1 cellular context compared by ENCODE assay signal in the genomic region with DNA sequence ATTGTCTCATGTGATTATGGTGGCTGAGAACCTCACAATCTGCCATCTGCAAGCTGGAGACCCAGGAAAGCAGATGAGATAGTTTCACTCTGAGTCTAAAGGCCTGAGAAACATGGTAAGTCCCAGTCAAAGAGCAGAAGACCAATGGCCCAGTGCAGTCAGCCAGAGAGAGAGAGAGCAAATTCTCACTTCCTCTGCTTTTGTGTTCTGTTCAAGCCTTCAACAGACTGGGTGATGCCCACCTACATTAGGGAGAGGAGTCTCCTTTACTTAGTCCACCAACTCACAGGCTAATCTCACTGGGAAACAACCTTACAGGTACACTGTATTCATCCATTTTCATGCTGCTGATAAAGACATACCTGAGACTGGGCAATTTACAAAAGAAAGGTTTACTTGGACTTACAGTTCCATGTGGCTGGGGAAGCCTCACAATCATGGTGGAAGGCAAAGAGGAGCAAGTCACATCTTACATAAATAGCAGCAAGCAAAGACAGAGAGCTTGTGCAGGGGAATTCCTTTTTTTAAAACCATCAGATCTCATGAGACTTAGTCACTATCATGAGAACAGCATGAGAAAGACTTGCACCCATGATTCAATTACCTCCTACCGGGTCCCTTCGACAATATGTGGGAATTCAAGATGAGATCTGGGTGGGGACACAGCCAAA.
TF ChIP-seq lines count a peak whose summit lies in the region.

No MANE protein-coding gene starts in this region.

TF ChIP-seq in GM12878, 131 proteins besides CTCF, POLR2A, EP300 and RAD21 (continued from another document and continues in another):
- TF ChIP-seq, protein P1, sequence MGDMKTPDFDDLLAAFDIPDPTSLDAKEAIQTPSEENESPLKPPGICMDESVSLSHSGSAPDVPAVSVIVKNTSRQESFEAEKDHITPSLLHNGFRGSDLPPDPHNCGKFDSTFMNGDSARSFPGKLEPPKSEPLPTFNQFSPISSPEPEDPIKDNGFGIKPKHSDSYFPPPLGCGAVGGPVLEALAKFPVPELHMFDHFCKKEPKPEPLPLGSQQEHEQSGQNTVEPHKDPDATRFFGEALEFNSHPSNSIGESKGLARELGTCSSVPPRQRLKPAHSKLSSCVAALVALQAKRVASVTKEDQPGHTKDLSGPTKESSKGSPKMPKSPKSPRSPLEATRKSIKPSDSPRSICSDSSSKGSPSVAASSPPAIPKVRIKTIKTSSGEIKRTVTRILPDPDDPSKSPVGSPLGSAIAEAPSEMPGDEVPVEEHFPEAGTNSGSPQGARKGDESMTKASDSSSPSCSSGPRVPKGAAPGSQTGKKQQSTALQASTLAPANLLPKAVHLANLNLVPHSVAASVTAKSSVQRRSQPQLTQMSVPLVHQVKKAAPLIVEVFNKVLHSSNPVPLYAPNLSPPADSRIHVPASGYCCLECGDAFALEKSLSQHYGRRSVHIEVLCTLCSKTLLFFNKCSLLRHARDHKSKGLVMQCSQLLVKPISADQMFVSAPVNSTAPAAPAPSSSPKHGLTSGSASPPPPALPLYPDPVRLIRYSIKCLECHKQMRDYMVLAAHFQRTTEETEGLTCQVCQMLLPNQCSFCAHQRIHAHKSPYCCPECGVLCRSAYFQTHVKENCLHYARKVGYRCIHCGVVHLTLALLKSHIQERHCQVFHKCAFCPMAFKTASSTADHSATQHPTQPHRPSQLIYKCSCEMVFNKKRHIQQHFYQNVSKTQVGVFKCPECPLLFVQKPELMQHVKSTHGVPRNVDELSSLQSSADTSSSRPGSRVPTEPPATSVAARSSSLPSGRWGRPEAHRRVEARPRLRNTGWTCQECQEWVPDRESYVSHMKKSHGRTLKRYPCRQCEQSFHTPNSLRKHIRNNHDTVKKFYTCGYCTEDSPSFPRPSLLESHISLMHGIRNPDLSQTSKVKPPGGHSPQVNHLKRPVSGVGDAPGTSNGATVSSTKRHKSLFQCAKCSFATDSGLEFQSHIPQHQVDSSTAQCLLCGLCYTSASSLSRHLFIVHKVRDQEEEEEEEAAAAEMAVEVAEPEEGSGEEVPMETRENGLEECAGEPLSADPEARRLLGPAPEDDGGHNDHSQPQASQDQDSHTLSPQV (IDR thresholded peaks at IDR 0.05), result no peak
- TF ChIP-seq, protein P2, sequence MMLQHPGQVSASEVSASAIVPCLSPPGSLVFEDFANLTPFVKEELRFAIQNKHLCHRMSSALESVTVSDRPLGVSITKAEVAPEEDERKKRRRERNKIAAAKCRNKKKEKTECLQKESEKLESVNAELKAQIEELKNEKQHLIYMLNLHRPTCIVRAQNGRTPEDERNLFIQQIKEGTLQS (IDR thresholded peaks at IDR 0.05; ENCODE audit: borderline replicate concordance, extremely low read depth, low read depth, low read length), result no peak
- TF ChIP-seq WRNIP1 (IDR thresholded peaks at IDR 0.05; ENCODE audit: borderline replicate concordance, low read depth, low read length) (no peak), NR2C1 (IDR thresholded peaks at IDR 0.05) (no peak; the same call in 1 of the 2 replicates), MTA3 (IDR thresholded peaks at IDR 0.05; ENCODE audit: borderline replicate concordance, low read length) (peak; percentile 89; the same call in 1 of the 2 replicates), SMC3 (IDR thresholded peaks at IDR 0.05; ENCODE audit: borderline replicate concordance, low read length) (peak; percentile 31; the same call in 1 of the 2 replicates), NBN (IDR thresholded peaks at IDR 0.05) (peak; percentile 85), TCF12 (IDR thresholded peaks at IDR 0.05; ENCODE audit: low read depth, low read length) (peak; percentile 91; the same call in 1 of the 2 replicates), CHD1 (IDR thresholded peaks at IDR 0.05; ENCODE audit: low read depth, low read length) (no peak), ATF7 (IDR thresholded peaks at IDR 0.05; ENCODE audit: low read depth) (0 out of 2 replicates have a peak, but pooled peaks have one; percentile 64), ETV6 (conservative IDR thresholded peaks at IDR 0.05 in 1 of 2, IDR thresholded peaks at IDR 0.05 in 1 of 2; ENCODE audit: borderline replicate concordance in 1 of 2, low read depth in 1 of 2) (peak in 1 of 2 experiments; percentile 66; a peak in 1 of 4 replicates), PML (IDR thresholded peaks at IDR 0.05; ENCODE audit: low read length) (peak; percentile 74; the same call in 1 of the 2 replicates), HDAC2 (IDR thresholded peaks at IDR 0.05) (no peak), NFIC (IDR thresholded peaks at IDR 0.05; ENCODE audit: low read depth, low read length) (peak; percentile 92), CHD2 (IDR thresholded peaks at IDR 0.05; ENCODE audit: borderline replicate concordance, low read depth, low read length) (peak; percentile 69; the same call in 1 of the 2 replicates), CBFB (IDR thresholded peaks at IDR 0.05; ENCODE audit: low read depth) (peak; percentile 46; the same call in 1 of the 2 replicates), SP1 (IDR thresholded peaks at IDR 0.05; ENCODE audit: low read depth, low read length) (peak; percentile 74), HDAC6 (IDR thresholded peaks at IDR 0.05; ENCODE audit: unreplicated experiment) (no peak), KAT2A (conservative IDR thresholded peaks at IDR 0.05; ENCODE audit: control insufficient read depth, low read depth, low read length) (no peak), CREB1 (IDR thresholded peaks at IDR 0.05; ENCODE audit: low read depth) (peak; percentile 53; the same call in 1 of the 2 replicates), RBBP5 (conservative IDR thresholded peaks at IDR 0.05) (no peak), ZNF622 (IDR thresholded peaks at IDR 0.05) (no peak), NRF1 (conservative IDR thresholded peaks at IDR 0.05; ENCODE audit: low read depth, low read length) (no peak), ESRRA (IDR thresholded peaks at IDR 0.05; ENCODE audit: low read length) (no peak), YBX1 (IDR thresholded peaks at IDR 0.05) (no peak), ZBED1 (IDR thresholded peaks at IDR 0.05; ENCODE audit: borderline replicate concordance) (peak; percentile 57; the same call in 1 of the 2 replicates), POLR2AphosphoS5 (IDR thresholded peaks at IDR 0.05; ENCODE audit: low read length) (peak; percentile 83), IRF4 (IDR thresholded peaks at IDR 0.05; ENCODE audit: low read depth, low read length) (peak; percentile 98), ZSCAN29 (IDR thresholded peaks at IDR 0.05) (no peak), POU2F2 (IDR thresholded peaks at IDR 0.05; ENCODE audit: borderline replicate concordance, low read depth, low read length) (peak; percentile 74), PAX5 (IDR thresholded peaks at IDR 0.05; ENCODE audit: borderline replicate concordance, low read depth, low read length) (peak; percentile 94), DPF2 (IDR thresholded peaks at IDR 0.05) (peak; percentile 87; the same call in 1 of the 2 replicates), EGR1 (IDR thresholded peaks at IDR 0.05; ENCODE audit: borderline replicate concordance in 1 of 2, low read depth in 2 of 2, low read length in 2 of 2) (0 out of 3 replicates have a peak, but pooled peaks of 1 of the 2 experiments have one; percentile 26), SIX5 (IDR thresholded peaks at IDR 0.05; ENCODE audit: low read depth, low read length, severe bottlenecking) (no peak), BRCA1 (IDR thresholded peaks at IDR 0.05; ENCODE audit: low read depth, low read length) (no peak), ZNF207 (IDR thresholded peaks at IDR 0.05; ENCODE audit: borderline replicate concordance) (no peak)
- TF ChIP-seq, protein P3, sequence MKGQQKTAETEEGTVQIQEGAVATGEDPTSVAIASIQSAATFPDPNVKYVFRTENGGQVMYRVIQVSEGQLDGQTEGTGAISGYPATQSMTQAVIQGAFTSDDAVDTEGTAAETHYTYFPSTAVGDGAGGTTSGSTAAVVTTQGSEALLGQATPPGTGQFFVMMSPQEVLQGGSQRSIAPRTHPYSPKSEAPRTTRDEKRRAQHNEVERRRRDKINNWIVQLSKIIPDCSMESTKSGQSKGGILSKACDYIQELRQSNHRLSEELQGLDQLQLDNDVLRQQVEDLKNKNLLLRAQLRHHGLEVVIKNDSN (IDR thresholded peaks at IDR 0.05; ENCODE audit: borderline replicate concordance, extremely low read length, insufficient read depth, low read depth, low read length), result no peak
- TF ChIP-seq, protein P4, sequence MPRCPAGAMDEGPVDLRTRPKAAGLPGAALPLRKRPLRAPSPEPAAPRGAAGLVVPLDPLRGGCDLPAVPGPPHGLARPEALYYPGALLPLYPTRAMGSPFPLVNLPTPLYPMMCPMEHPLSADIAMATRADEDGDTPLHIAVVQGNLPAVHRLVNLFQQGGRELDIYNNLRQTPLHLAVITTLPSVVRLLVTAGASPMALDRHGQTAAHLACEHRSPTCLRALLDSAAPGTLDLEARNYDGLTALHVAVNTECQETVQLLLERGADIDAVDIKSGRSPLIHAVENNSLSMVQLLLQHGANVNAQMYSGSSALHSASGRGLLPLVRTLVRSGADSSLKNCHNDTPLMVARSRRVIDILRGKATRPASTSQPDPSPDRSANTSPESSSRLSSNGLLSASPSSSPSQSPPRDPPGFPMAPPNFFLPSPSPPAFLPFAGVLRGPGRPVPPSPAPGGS (IDR thresholded peaks at IDR 0.05; ENCODE audit: borderline replicate concordance, insufficient read depth, low read depth, low read length, poor library complexity, severe bottlenecking), result peak; percentile 95
- TF ChIP-seq, protein P5, sequence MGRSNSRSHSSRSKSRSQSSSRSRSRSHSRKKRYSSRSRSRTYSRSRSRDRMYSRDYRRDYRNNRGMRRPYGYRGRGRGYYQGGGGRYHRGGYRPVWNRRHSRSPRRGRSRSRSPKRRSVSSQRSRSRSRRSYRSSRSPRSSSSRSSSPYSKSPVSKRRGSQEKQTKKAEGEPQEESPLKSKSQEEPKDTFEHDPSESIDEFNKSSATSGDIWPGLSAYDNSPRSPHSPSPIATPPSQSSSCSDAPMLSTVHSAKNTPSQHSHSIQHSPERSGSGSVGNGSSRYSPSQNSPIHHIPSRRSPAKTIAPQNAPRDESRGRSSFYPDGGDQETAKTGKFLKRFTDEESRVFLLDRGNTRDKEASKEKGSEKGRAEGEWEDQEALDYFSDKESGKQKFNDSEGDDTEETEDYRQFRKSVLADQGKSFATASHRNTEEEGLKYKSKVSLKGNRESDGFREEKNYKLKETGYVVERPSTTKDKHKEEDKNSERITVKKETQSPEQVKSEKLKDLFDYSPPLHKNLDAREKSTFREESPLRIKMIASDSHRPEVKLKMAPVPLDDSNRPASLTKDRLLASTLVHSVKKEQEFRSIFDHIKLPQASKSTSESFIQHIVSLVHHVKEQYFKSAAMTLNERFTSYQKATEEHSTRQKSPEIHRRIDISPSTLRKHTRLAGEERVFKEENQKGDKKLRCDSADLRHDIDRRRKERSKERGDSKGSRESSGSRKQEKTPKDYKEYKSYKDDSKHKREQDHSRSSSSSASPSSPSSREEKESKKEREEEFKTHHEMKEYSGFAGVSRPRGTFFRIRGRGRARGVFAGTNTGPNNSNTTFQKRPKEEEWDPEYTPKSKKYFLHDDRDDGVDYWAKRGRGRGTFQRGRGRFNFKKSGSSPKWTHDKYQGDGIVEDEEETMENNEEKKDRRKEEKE (IDR thresholded peaks at IDR 0.05), result no peak
- TF ChIP-seq, protein P6, sequence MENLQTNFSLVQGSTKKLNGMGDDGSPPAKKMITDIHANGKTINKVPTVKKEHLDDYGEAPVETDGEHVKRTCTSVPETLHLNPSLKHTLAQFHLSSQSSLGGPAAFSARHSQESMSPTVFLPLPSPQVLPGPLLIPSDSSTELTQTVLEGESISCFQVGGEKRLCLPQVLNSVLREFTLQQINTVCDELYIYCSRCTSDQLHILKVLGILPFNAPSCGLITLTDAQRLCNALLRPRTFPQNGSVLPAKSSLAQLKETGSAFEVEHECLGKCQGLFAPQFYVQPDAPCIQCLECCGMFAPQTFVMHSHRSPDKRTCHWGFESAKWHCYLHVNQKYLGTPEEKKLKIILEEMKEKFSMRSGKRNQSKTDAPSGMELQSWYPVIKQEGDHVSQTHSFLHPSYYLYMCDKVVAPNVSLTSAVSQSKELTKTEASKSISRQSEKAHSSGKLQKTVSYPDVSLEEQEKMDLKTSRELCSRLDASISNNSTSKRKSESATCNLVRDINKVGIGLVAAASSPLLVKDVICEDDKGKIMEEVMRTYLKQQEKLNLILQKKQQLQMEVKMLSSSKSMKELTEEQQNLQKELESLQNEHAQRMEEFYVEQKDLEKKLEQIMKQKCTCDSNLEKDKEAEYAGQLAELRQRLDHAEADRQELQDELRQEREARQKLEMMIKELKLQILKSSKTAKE (IDR thresholded peaks at IDR 0.05; ENCODE audit: low read depth, poor library complexity, severe bottlenecking), result peak; percentile 87
- TF ChIP-seq, protein P7, sequence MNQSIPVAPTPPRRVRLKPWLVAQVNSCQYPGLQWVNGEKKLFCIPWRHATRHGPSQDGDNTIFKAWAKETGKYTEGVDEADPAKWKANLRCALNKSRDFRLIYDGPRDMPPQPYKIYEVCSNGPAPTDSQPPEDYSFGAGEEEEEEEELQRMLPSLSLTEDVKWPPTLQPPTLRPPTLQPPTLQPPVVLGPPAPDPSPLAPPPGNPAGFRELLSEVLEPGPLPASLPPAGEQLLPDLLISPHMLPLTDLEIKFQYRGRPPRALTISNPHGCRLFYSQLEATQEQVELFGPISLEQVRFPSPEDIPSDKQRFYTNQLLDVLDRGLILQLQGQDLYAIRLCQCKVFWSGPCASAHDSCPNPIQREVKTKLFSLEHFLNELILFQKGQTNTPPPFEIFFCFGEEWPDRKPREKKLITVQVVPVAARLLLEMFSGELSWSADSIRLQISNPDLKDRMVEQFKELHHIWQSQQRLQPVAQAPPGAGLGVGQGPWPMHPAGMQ (IDR thresholded peaks at IDR 0.05; ENCODE audit: borderline replicate concordance), result no peak
- TF ChIP-seq, protein P8, sequence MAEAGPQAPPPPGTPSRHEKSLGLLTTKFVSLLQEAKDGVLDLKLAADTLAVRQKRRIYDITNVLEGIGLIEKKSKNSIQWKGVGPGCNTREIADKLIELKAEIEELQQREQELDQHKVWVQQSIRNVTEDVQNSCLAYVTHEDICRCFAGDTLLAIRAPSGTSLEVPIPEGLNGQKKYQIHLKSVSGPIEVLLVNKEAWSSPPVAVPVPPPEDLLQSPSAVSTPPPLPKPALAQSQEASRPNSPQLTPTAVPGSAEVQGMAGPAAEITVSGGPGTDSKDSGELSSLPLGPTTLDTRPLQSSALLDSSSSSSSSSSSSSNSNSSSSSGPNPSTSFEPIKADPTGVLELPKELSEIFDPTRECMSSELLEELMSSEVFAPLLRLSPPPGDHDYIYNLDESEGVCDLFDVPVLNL (IDR thresholded peaks at IDR 0.05; ENCODE audit: low read depth, low read length), result no peak
- TF ChIP-seq, protein P9, sequence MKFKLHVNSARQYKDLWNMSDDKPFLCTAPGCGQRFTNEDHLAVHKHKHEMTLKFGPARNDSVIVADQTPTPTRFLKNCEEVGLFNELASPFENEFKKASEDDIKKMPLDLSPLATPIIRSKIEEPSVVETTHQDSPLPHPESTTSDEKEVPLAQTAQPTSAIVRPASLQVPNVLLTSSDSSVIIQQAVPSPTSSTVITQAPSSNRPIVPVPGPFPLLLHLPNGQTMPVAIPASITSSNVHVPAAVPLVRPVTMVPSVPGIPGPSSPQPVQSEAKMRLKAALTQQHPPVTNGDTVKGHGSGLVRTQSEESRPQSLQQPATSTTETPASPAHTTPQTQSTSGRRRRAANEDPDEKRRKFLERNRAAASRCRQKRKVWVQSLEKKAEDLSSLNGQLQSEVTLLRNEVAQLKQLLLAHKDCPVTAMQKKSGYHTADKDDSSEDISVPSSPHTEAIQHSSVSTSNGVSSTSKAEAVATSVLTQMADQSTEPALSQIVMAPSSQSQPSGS (IDR thresholded peaks at IDR 0.05; ENCODE audit: low read length), result peak; percentile 89
- TF ChIP-seq, protein P10, sequence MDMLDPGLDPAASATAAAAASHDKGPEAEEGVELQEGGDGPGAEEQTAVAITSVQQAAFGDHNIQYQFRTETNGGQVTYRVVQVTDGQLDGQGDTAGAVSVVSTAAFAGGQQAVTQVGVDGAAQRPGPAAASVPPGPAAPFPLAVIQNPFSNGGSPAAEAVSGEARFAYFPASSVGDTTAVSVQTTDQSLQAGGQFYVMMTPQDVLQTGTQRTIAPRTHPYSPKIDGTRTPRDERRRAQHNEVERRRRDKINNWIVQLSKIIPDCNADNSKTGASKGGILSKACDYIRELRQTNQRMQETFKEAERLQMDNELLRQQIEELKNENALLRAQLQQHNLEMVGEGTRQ (IDR thresholded peaks at IDR 0.05; ENCODE audit: borderline replicate concordance, low read depth, low read length), result no peak
